In the genomic region with DNA sequence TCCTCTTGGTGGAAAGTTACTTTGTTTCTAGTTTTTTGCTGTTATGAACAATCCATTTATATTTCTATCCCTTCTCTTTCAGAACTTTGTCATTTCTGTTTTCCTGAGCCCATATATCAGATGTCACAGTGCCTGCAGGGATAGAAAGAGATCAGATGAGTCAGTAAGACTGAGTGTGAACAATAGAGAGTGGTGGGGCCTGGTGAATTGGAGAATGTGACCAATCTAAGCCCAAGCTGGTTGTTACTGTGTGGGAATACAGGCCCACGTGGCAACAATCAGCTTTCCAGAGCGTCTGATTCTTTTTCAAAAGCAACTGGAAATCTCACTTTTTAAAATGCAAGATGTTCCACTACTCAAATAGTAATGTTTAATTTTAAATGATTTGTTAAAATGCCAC, we compare ENCODE assay signal across 19 cellular contexts. TPM values are rescaled to one million over a fixed set of nuclear protein-coding genes. Genes with fewer than 3 reads are reported as not detected.
DNase-seq lines count a peak whose midpoint lies in the region; ATAC-seq, FAIRE-seq and TF ChIP-seq lines count a peak whose summit lies in the region.
"Had no signal": no experiment of that assay in that cellular context is flagged by ENCODE, and none has a peak within 500 bp of the region (broad histone marks: within the 10 kb centered on the region; RNA-seq: fewer than 3 reads in every experiment).

No MANE protein-coding gene starts in this region.

- POLR2A ChIA-PET in activated CD8-positive, alpha-beta T cell treated with anti-CD3 and anti-CD28 coated beads for 36 hours (lab: Charles Lee) = interaction anchor here (0.6 to 1.1 kb wide), 2 partner anchors 9 to 274 kb away, joined by 3 read pairs; partner anchors contain the start of gene DCTN5

- no peak for FAIRE-seq in pancreas (lab: Jason Lieb, UNC)

- H3K27ac Mint-ChIP-seq in activated T-cell treated with anti-CD3 and anti-CD28 coated beads, Interleukin-2, amount 50 U/mL, for 24 hours = peak overlapping the region; percentile 83
- H3K27ac Mint-ChIP-seq in activated CD8-positive, alpha-beta T cell treated with anti-CD3 and anti-CD28 coated beads for 36 hours = no peak overlapping the region
- H3K27ac Mint-ChIP-seq: activated CD8-positive, alpha-beta memory T cell treated with anti-CD3 and anti-CD28 coated beads, Interleukin-2, amount 10 ng/mL, durations not matched to agents 7 days and 5 days had no signal

- peaks cover 49% of the 10 kb centered on the region for H3K4me1 Mint-ChIP-seq in activated T-cell treated with anti-CD3 and anti-CD28 coated beads, Interleukin-2, amount 50 U/mL, for 24 hours (ENCODE audit: low read depth)
- H3K4me1 Mint-ChIP-seq in activated CD8-positive, alpha-beta T cell treated with anti-CD3 and anti-CD28 coated beads for 36 hours (ENCODE audit: low read depth) = peaks cover 36% of the 10 kb centered on the region

- peaks cover 19% of the 10 kb centered on the region for H3K79me2 ChIP-seq in OCI-LY1 (ENCODE audit: insufficient read depth, low read length)

- no peak for TF ChIP-seq CTCF in OCI-LY1 (IDR thresholded peaks at IDR 0.05; ENCODE audit: low read length)
- no peak for TF ChIP-seq CTCF in pancreas (IDR thresholded peaks at IDR 0.05)
- no peak for TF ChIP-seq CTCF in activated CD8-positive, alpha-beta T cell treated with anti-CD3 and anti-CD28 coated beads for 36 hours (IDR thresholded peaks at IDR 0.05)

- H3K9me3 Mint-ChIP-seq in activated T-cell treated with anti-CD3 and anti-CD28 coated beads, Interleukin-2, amount 50 U/mL, for 24 hours = no peaks in the 10 kb centered on the region
- H3K9me3 Mint-ChIP-seq in activated CD8-positive, alpha-beta T cell treated with anti-CD3 and anti-CD28 coated beads for 36 hours = no peaks in the 10 kb centered on the region

- H3K9me2 ChIP-seq in OCI-LY1 (ENCODE audit: low read depth, low read length) = no peaks in the 10 kb centered on the region

- WGBS in pancreas, 2 donors = 82 to 83% methylated on average over 2 of the region's 2 CpGs

- H3K36me3 ChIP-seq in OCI-LY1 (ENCODE audit: insufficient read depth, low read length) (peaks cover 81% of the 10 kb centered on the region), pancreas (peaks cover 0 to 6% (median 0%) of the 10 kb centered on the region in 3 donors)

- no peaks in the 10 kb centered on the region for H3K27me3 ChIP-seq in OCI-LY1 (ENCODE audit: insufficient read depth, low read length)
- H3K27me3 ChIP-seq in pancreas = no peaks in the 10 kb centered on the region
- H3K27me3 ChIP-seq: adrenal gland, esophagus muscularis mucosa, SJCRH30, suprapubic skin had no signal

- H3K4me3 ChIP-seq in OCI-LY1 (ENCODE audit: low read depth, low read length, poor library complexity, severe bottlenecking) = no peak overlapping the region
- H3K4me3 ChIP-seq in pancreas = no peak overlapping the region
- H3K4me3 ChIP-seq: adrenal gland, esophagus muscularis mucosa, SJCRH30, smooth muscle cell, suprapubic skin had no signal

- H3K4me2 ChIP-seq in OCI-LY1 (ENCODE audit: low read length) = no peak overlapping the region
- H3K4me2 ChIP-seq: smooth muscle cell had no signal

- no peak overlapping the region for H3K9ac ChIP-seq in OCI-LY1 (ENCODE audit: low read length)

- H3K9me3 ChIP-seq in OCI-LY1 (ENCODE audit: low read length) = no peaks in the 10 kb centered on the region
- H3K9me3 ChIP-seq in pancreas = no peaks in the 10 kb centered on the region
- H3K9me3 ChIP-seq: adrenal gland, esophagus muscularis mucosa, SJCRH30, suprapubic skin had no signal

- CTCF ChIA-PET in activated CD8-positive, alpha-beta T cell treated with anti-CD3 and anti-CD28 coated beads for 36 hours (lab: Charles Lee) = interaction anchor here (1.4 kb wide), 1 partner anchor 54 kb away, joined by 4 read pairs; no protein-coding TSS in a partner anchor

- no peak for DNase-seq in activated T-cell treated with anti-CD3 and anti-CD28 coated beads, Interleukin-2, amount 50 U/mL, for 24 hours
- no peak for DNase-seq in activated T-cell treated with anti-CD3 and anti-CD28 coated beads, Interleukin-2, amount 50 U/mL, for 48 hours
- DNase-seq in dermis microvascular lymphatic vessel endothelial cell (ENCODE audit: low read depth in 2 of 2) = peak; percentile 17 to 72
- DNase-seq in renal cortical epithelial cell (ENCODE audit: low read depth) = peak; percentile 24
- DNase-seq in pancreas = no peak
- no peak for DNase-seq in dedifferentiated amniotic fluid mesenchymal stem cell (ENCODE audit: extremely low spot score)
- DNase-seq in activated CD8-positive, alpha-beta T cell treated with anti-CD3 and anti-CD28 coated beads for 36 hours = no peak
- DNase-seq: activated CD8-positive, alpha-beta memory T cell treated with anti-CD3 and anti-CD28 coated beads, Interleukin-2, amount 10 ng/mL, durations not matched to agents 7 days and 5 days; adrenal gland; COR-L47; NCI-H2029 treated with DMSO at 0.1 percent for 48 hours; NK-92 treated with Interleukin-12 subunit alpha and Interleukin-12 subunit beta, amount 100 ng/mL, for 24 hours; SJCRH30 had no signal

- no peaks in the 10 kb centered on the region for H3K27me3 Mint-ChIP-seq in activated T-cell treated with anti-CD3 and anti-CD28 coated beads, Interleukin-2, amount 50 U/mL, for 24 hours
- H3K27me3 Mint-ChIP-seq in activated CD8-positive, alpha-beta T cell treated with anti-CD3 and anti-CD28 coated beads for 36 hours = no peaks in the 10 kb centered on the region
- H3K27me3 Mint-ChIP-seq: activated CD8-positive, alpha-beta memory T cell treated with anti-CD3 and anti-CD28 coated beads, Interleukin-2, amount 10 ng/mL, durations not matched to agents 7 days and 5 days had no signal

- intact Hi-C loops in pancreas (cut with DNase I) = no loop called here
- intact Hi-C loops in activated CD8-positive, alpha-beta T cell treated with anti-CD3 and anti-CD28 coated beads for 36 hours (cut with micrococcal nuclease) = no loop called here

- no peak overlapping the region for H3K4me3 Mint-ChIP-seq in activated T-cell treated with anti-CD3 and anti-CD28 coated beads, Interleukin-2, amount 50 U/mL, for 24 hours
- H3K4me3 Mint-ChIP-seq in activated CD8-positive, alpha-beta T cell treated with anti-CD3 and anti-CD28 coated beads for 36 hours = no peak overlapping the region
- H3K4me3 Mint-ChIP-seq: activated CD8-positive, alpha-beta memory T cell treated with anti-CD3 and anti-CD28 coated beads, Interleukin-2, amount 10 ng/mL, durations not matched to agents 7 days and 5 days had no signal

- H4K20me1 ChIP-seq in OCI-LY1 (ENCODE audit: insufficient read depth, low read length) = no peaks in the 10 kb centered on the region

- ATAC-seq in pancreas = no peak
- no peak for ATAC-seq in activated CD8-positive, alpha-beta T cell treated with anti-CD3 and anti-CD28 coated beads for 36 hours
- ATAC-seq: activated CD8-positive, alpha-beta memory T cell treated with anti-CD3 and anti-CD28 coated beads, Interleukin-2, amount 10 ng/mL, durations not matched to agents 7 days and 5 days; HCT116 had no signal

- H3K27ac ChIP-seq in OCI-LY1 (ENCODE audit: low read depth, low read length, poor library complexity, severe bottlenecking) (peak overlapping the region; percentile 31), pancreas (no peak overlapping the region)
- H3K27ac ChIP-seq: adrenal gland, esophagus muscularis mucosa, HL-60, SJCRH30, suprapubic skin had no signal

- H2AFZ ChIP-seq in OCI-LY1 (ENCODE audit: low read length) = no peak overlapping the region

- no peaks in the 10 kb centered on the region for H3F3A ChIP-seq in OCI-LY1 (ENCODE audit: insufficient read depth, low read length)

- peaks cover 90% of the 10 kb centered on the region for H3K36me3 Mint-ChIP-seq in activated T-cell treated with anti-CD3 and anti-CD28 coated beads, Interleukin-2, amount 50 U/mL, for 24 hours (ENCODE audit: low read depth)
- H3K36me3 Mint-ChIP-seq in activated CD8-positive, alpha-beta T cell treated with anti-CD3 and anti-CD28 coated beads for 36 hours (ENCODE audit: low read depth) = peaks cover 47% of the 10 kb centered on the region

- H3K4me1 ChIP-seq in OCI-LY1 (ENCODE audit: insufficient read depth, low read length, severe bottlenecking) = peaks cover 16% of the 10 kb centered on the region
- H3K4me1 ChIP-seq in pancreas = no peaks in the 10 kb centered on the region
- H3K4me1 ChIP-seq: SJCRH30, suprapubic skin had no signal

RNA-seq across cellular contexts. Expression of gene DCTN5, which starts 9.4 kb away (rescaled TPM):
- total RNA-seq in dermis microvascular lymphatic vessel endothelial cell (51.1 and 54.0 TPM in 2 replicates), renal cortical epithelial cell (64.8 and 123 TPM in 2 replicates), pancreas (10 to 100 TPM; 17.9 to 29.5 (median 23.7) TPM)
- 10 to 100 TPM in 1 of 2 donors, 1 to 10 TPM in 1; 5.7 to 10.9 TPM for polyA plus RNA-seq in pancreas
- 10 to 100 TPM; 51.3 to 54.1 TPM for total RNA-seq in activated CD8-positive, alpha-beta T cell treated with anti-CD3 and anti-CD28 coated beads for 36 hours

RNA-seq across cellular contexts. Expression of gene PALB2, which starts 9.6 kb away (rescaled TPM):
- total RNA-seq in dermis microvascular lymphatic vessel endothelial cell (6.0 and 6.4 TPM in 2 replicates), renal cortical epithelial cell (12.5 and 15.4 TPM in 2 replicates), pancreas (1 to 10 TPM; 2.3 to 6.8 (median 4.3) TPM)
- 1 to 10 TPM; 3.5 to 5.4 TPM for polyA plus RNA-seq in pancreas
- 10 to 100 TPM; 22.9 to 24.0 TPM for total RNA-seq in activated CD8-positive, alpha-beta T cell treated with anti-CD3 and anti-CD28 coated beads for 36 hours

RNA-seq across cellular contexts. Expression of gene PLK1, which starts 28.0 kb away (rescaled TPM):
- total RNA-seq in dermis microvascular lymphatic vessel endothelial cell (7.6 and 17.2 TPM in 2 replicates), renal cortical epithelial cell (0.99 and 8.0 TPM in 2 replicates), pancreas (1 to 10 TPM in 4 of 6 donors, under 1 TPM in 2; 0.31 to 2.7 (median 1.1) TPM)
- polyA plus RNA-seq in pancreas = 1 to 10 TPM; 1.6 to 2.4 TPM
- total RNA-seq in activated CD8-positive, alpha-beta T cell treated with anti-CD3 and anti-CD28 coated beads for 36 hours = 10 to 100 TPM; 85.8 to 87.9 TPM

RNA-seq across cellular contexts. Expression of gene NDUFAB1, which starts 54.6 kb away (rescaled TPM):
- 134 and 202 TPM in 2 replicates for total RNA-seq in dermis microvascular lymphatic vessel endothelial cell
- 22.2 and 43.6 TPM in 2 replicates for total RNA-seq in renal cortical epithelial cell
- 10 to 100 TPM; 19.2 to 37.4 (median 30.1) TPM for total RNA-seq in pancreas
- polyA plus RNA-seq in pancreas = 10 to 100 TPM; 37.1 to 82.3 TPM
- 100 to 1,000 TPM; 157 to 162 TPM for total RNA-seq in activated CD8-positive, alpha-beta T cell treated with anti-CD3 and anti-CD28 coated beads for 36 hours

Comparison
In these comparisons a context has a peak if more than half of its experiments do, and no peak if none do; other contexts are left out.
1. DNase-seq: peak in dermis microvascular lymphatic vessel endothelial cell (2 of 2) and renal cortical epithelial cell (single experiment); none in activated T-cell treated with anti-CD3 and anti-CD28 coated beads, Interleukin-2, amount 50 U/mL, for 24 hours (single experiment), activated T-cell treated with anti-CD3 and anti-CD28 coated beads, Interleukin-2, amount 50 U/mL, for 48 hours (0 of 2), pancreas (0 of 6), dedifferentiated amniotic fluid mesenchymal stem cell (single experiment) and activated CD8-positive, alpha-beta T cell treated with anti-CD3 and anti-CD28 coated beads for 36 hours (single experiment).